29 cellular contexts compared by ENCODE assay signal in genomic region chr20:53319200-53319599, GRCh38.
A peak's percentile ranks its signal among the peaks of the same experiment; 100 is the strongest.
DNase-seq lines count a peak whose midpoint lies in the region; ATAC-seq, FAIRE-seq and TF ChIP-seq lines count a peak whose summit lies in the region.
"Had no signal": no experiment of that assay in that cellular context is flagged by ENCODE, and none has a peak within 500 bp of the region (broad histone marks: within the 10 kb centered on the region; RNA-seq: fewer than 3 reads in every experiment).

No MANE protein-coding gene starts in this region.

- TF ChIP-seq POLR2A in K562 (conservative IDR thresholded peaks at IDR 0.05), result no peak

- no peaks in the 10 kb centered on the region for H3K36me3 ChIP-seq in K562 (ENCODE audit: control insufficient read depth, insufficient read depth, low read length)
- no peaks in the 10 kb centered on the region for H3K36me3 ChIP-seq in right atrium auricular region
- H3K36me3 ChIP-seq: BE2C; BLaER1; BLaER1 treated with 17β-estradiol and CSF1 and Interleukin-3, amounts not matched to agents 10 nM and 100 nM had no signal

- no peak for TF ChIP-seq RAD21 in K562 (CRISPR knock-in tag; conservative IDR thresholded peaks at IDR 0.05 in 1 of 2, IDR thresholded peaks at IDR 0.05 in 1 of 2)

- DNase-seq in K562 (ENCODE audit: extremely low read depth in 1 of 4, low spot score in 3 of 4) (no peak), right atrium auricular region (ENCODE audit: low spot score) (no peak)
- DNase-seq: 8988T; ACHN; AML-193; BE2C; C1 segment of cervical spinal cord; Caco-2; Calu3; CD4-positive, alpha-beta memory T cell; CD4-positive, alpha-beta T cell; CD4-positive, CD25-positive, alpha-beta regulatory T cell; CD8-positive, alpha-beta memory T cell; CD8-positive, alpha-beta T cell; COR-L47; DMS 273 treated with DMSO at 0.1 percent for 48 hours; DMS153; DMS53; DMS79; DMS79 treated with DMSO at 0.1 percent for 48 hours; DND-41; EL had no signal

- no peaks in the 10 kb centered on the region for H3K79me2 ChIP-seq in K562 (ENCODE audit: control insufficient read depth, insufficient read depth, low read length)

- in situ Hi-C loops in K562 (cut with MboI), result no loop called here

- no peaks in the 10 kb centered on the region for H4K20me1 ChIP-seq in K562 (replicated peaks; ENCODE audit: control insufficient read depth, insufficient read depth, low read length)
- H4K20me1 ChIP-seq: BLaER1; BLaER1 treated with 17β-estradiol and CSF1 and Interleukin-3, amounts not matched to agents 10 nM and 100 nM had no signal

- 23% methylated on average over 1 of the region's 1 CpG for WGBS in K562 (ENCODE audit: insufficient coverage, low coverage, missing lambda C conversion rate)

- no TSS peak for BruUV-seq in K562 (replicated peaks; lab: Mats Ljungman, UMichigan)

- CTCF ChIA-PET in K562 (lab: Yijun Ruan, JAX; ENCODE audit: low intra/inter-chr PET ratio), result no interaction called here

- peaks cover 0 to 6% of the 10 kb centered on the region in 2 experiments; a peak in 3 of 5 replicates for H3K4me1 ChIP-seq in K562 (replicated peaks in 1 of 2; ENCODE audit: control insufficient read depth in 2 of 2, insufficient read depth in 2 of 2, low read length in 2 of 2)
- H3K4me1 ChIP-seq in right atrium auricular region, result no peaks in the 10 kb centered on the region
- H3K4me1 ChIP-seq: A549, BE2C, Caco-2 had no signal

- POLR2A ChIA-PET in K562 (lab: Yijun Ruan, JAX), result no interaction called here

- H3K27me3 ChIP-seq in K562 (ENCODE audit: control insufficient read depth in 2 of 2, insufficient read depth in 2 of 2, low read length in 2 of 2) (no peaks in the 10 kb centered on the region; a peak in 1 of 5 replicates), right atrium auricular region (no peaks in the 10 kb centered on the region)
- H3K27me3 ChIP-seq: BE2C; BLaER1; BLaER1 treated with 17β-estradiol and CSF1 and Interleukin-3, amounts not matched to agents 10 nM and 100 nM had no signal

- ATAC-seq in K562, result no peak
- ATAC-seq: A549; CD8-positive, alpha-beta T cell had no signal

- H3K9me1 ChIP-seq in K562 (ENCODE audit: control insufficient read depth, insufficient read depth, low read length), result no peaks in the 10 kb centered on the region

- no peak for TF ChIP-seq CTCF in K562 (IDR thresholded peaks at IDR 0.05 in 2 of 3, conservative IDR thresholded peaks at IDR 0.05 in 1 of 3; ENCODE audit: insufficient read depth in 2 of 3, low read depth in 1 of 3, low read length in 3 of 3)
- TF ChIP-seq CTCF in right atrium auricular region (IDR thresholded peaks at IDR 0.05), result no peak

- no peak overlapping the region for H3K4me2 ChIP-seq in K562 (ENCODE audit: insufficient read depth, low read length)
- H3K4me2 ChIP-seq: A549; BLaER1; BLaER1 treated with 17β-estradiol and CSF1 and Interleukin-3, amounts not matched to agents 10 nM and 100 nM had no signal

- H3K27ac ChIP-seq in K562 (ENCODE audit: extremely low read depth, low read depth, low read length), result no peak overlapping the region
- no peak overlapping the region for H3K27ac ChIP-seq in right atrium auricular region
- H3K27ac ChIP-seq: 22Rv1; A549; BLaER1; BLaER1 treated with 17β-estradiol and CSF1 and Interleukin-3, amounts not matched to agents 10 nM and 100 nM; C4-2B had no signal

- no peak overlapping the region for H3K9ac ChIP-seq in K562 (ENCODE audit: insufficient read depth in 1 of 2, low read depth in 2 of 2, low read length in 2 of 2)
- H3K9ac ChIP-seq: BLaER1; BLaER1 treated with 17β-estradiol and CSF1 and Interleukin-3, amounts not matched to agents 10 nM and 100 nM had no signal

- FAIRE-seq in K562 (lab: Jason Lieb, UNC), result no peak
- FAIRE-seq: A204.1, A549, D721Med had no signal

- TF ChIP-seq EP300 in K562 (IDR thresholded peaks at IDR 0.05; ENCODE audit: low read length), result no peak

- H2AFZ ChIP-seq in K562 (ENCODE audit: low read depth, low read length), result no peak overlapping the region

- H3K4me3 ChIP-seq in K562 (no peak overlapping the region), right atrium auricular region (no peak overlapping the region)
- H3K4me3 ChIP-seq: A549; BLaER1; BLaER1 treated with 17β-estradiol and CSF1 and Interleukin-3, amounts not matched to agents 10 nM and 100 nM had no signal

- H3K9me3 ChIP-seq in K562 (replicated peaks; ENCODE audit: control insufficient read depth, insufficient read depth, low read depth, low read length) (no peaks in the 10 kb centered on the region), right atrium auricular region (no peaks in the 10 kb centered on the region)
- H3K9me3 ChIP-seq: A549, BE2C, Caco-2 had no signal

- intact Hi-C loops in K562 (cut with micrococcal nuclease), result no loop called here

TF ChIP-seq in K562, 482 proteins besides CTCF, POLR2A, EP300 and RAD21:
- TF ChIP-seq BCOR (IDR thresholded peaks at IDR 0.05) (peak; percentile 74; the same call in 1 of the 2 replicates), KDM1A (IDR thresholded peaks at IDR 0.05) (peak in 1 of 2 experiments; percentile 29; a peak in 1 of 4 replicates), ADNP (tag; IDR thresholded peaks at IDR 0.05) (peak; percentile 50; the same call in 1 of the 2 replicates), RBM25 (IDR thresholded peaks at IDR 0.05; ENCODE audit: low read depth, low read length, severe bottlenecking) (peak; percentile 73), PHTF2 (CRISPR knock-in tag; IDR thresholded peaks at IDR 0.05) (no peak), TSHZ1 (CRISPR knock-in tag; IDR thresholded peaks at IDR 0.05) (no peak)
